Comparison of ENCODE assay signal across 23 cellular contexts in genomic region chr3:125256675-125257074, GRCh38. TPM values are rescaled to one million over a fixed set of nuclear protein-coding genes. Genes with fewer than 3 reads are reported as not detected.
DNase-seq lines count a peak whose midpoint lies in the region; ATAC-seq, FAIRE-seq and TF ChIP-seq lines count a peak whose summit lies in the region.
"Had no signal": no experiment of that assay in that cellular context is flagged by ENCODE, and none has a peak within 500 bp of the region (broad histone marks: within the 10 kb centered on the region; RNA-seq: fewer than 3 reads in every experiment).

No MANE protein-coding gene starts in this region.

- no peaks in the 10 kb centered on the region for H3K4me1 Mint-ChIP-seq in endothelial cell (ENCODE audit: unreplicated experiment)

- TF ChIP-seq CTCF in SK-N-SH (IDR thresholded peaks at IDR 0.05) (no peak), endothelial cell (IDR thresholded peaks at IDR 0.05; ENCODE audit: unreplicated experiment) (no peak)

- no peak for TF ChIP-seq RAD21 in SK-N-SH (IDR thresholded peaks at IDR 0.05; ENCODE audit: low read length)

- H4K20me1 ChIP-seq in SK-N-SH (ENCODE audit: insufficient read depth): no peaks in the 10 kb centered on the region

- H3K27ac ChIP-seq in SK-N-SH (ENCODE audit: low read depth in 2 of 2, low read length in 1 of 2): no peak overlapping the region
- H3K27ac ChIP-seq: 22Rv1, A549 had no signal

- no peak overlapping the region for H3K4me3 ChIP-seq in SK-N-SH (ENCODE audit: low read depth in 2 of 2, low read length in 1 of 2)
- H3K4me3 ChIP-seq: A549 had no signal

- H3K9me3 Mint-ChIP-seq in endothelial cell (ENCODE audit: unreplicated experiment): no peaks in the 10 kb centered on the region

- H3K27ac Mint-ChIP-seq in endothelial cell (ENCODE audit: unreplicated experiment): no peak overlapping the region
- H3K27ac Mint-ChIP-seq: B cell; CD4-positive, alpha-beta T cell; CD8-positive, alpha-beta T cell had no signal

- H3K36me3 Mint-ChIP-seq in endothelial cell (ENCODE audit: low read depth, unreplicated experiment): peaks cover 17% of the 10 kb centered on the region

- no peaks in the 10 kb centered on the region for H3F3A ChIP-seq in SK-N-SH (replicated peaks; ENCODE audit: insufficient read depth)

- H3K27me3 Mint-ChIP-seq in endothelial cell (ENCODE audit: unreplicated experiment): peaks cover 2% of the 10 kb centered on the region
- H3K27me3 Mint-ChIP-seq: B cell; CD4-positive, alpha-beta T cell had no signal

- ATAC-seq in SK-N-SH treated with all-trans-retinoic acid at 6 μM for 48 hours (no peak), HG03342 (IDR thresholded peaks at IDR 0.05; ENCODE audit: unreplicated experiment) (no peak)
- ATAC-seq: A549; CD8-positive, alpha-beta T cell had no signal

- H3K9ac ChIP-seq in SK-N-SH: no peak overlapping the region

- no peaks in the 10 kb centered on the region for H3K27me3 ChIP-seq in SK-N-SH (ENCODE audit: insufficient read depth)

- H3K36me3 ChIP-seq in SK-N-SH (replicated peaks in 1 of 2; ENCODE audit: control insufficient read depth in 1 of 2, insufficient read depth in 2 of 2, low read length in 1 of 2): peaks cover 0 to 73% of the 10 kb centered on the region in 2 experiments

- no peaks in the 10 kb centered on the region for H3K4me1 ChIP-seq in SK-N-SH (ENCODE audit: control insufficient read depth in 1 of 2, insufficient read depth in 2 of 2, low read depth in 1 of 2, low read length in 1 of 2)
- H3K4me1 ChIP-seq: A549 had no signal

- H2AFZ ChIP-seq in SK-N-SH (ENCODE audit: low read depth): no peak overlapping the region

- TF ChIP-seq EP300 in SK-N-SH (IDR thresholded peaks at IDR 0.05; ENCODE audit: borderline replicate concordance in 1 of 2, low read depth in 1 of 2, low read length in 1 of 2): no peak

- no peak overlapping the region for H3K4me2 ChIP-seq in SK-N-SH
- H3K4me2 ChIP-seq: A549 had no signal

- DNase-seq in SK-N-SH (no peak), endothelial cell (ENCODE audit: low spot score) (no peak)
- DNase-seq in stimulated activated CD4-positive, alpha-beta T cell treated with anti-CD3 and anti-CD28 coated beads, Interleukin-4, amount 100 ng/mL, for 4 hours: no peak
- DNase-seq: AML-193; C1 segment of cervical spinal cord; CD4-positive, alpha-beta T cell; CD8-positive, alpha-beta T cell; DMS 273 treated with DMSO at 0.1 percent for 48 hours; DMS153; DMS53; DMS79; DND-41; EL; GF-D8 had no signal

- POLR2A ChIA-PET in SK-N-SH (lab: Yijun Ruan, JAX): no interaction called here

- no peaks in the 10 kb centered on the region for H3K79me2 ChIP-seq in SK-N-SH (ENCODE audit: insufficient read depth)

- FAIRE-seq in G401.6 (lab: Jason Lieb, UNC): peak; percentile 52
- FAIRE-seq: A549, GM12891, GM19239 had no signal

- no peaks in the 10 kb centered on the region for H3K9me2 ChIP-seq in SK-N-SH

- peak overlapping the region; percentile 26 for H3K4me3 Mint-ChIP-seq in endothelial cell (ENCODE audit: unreplicated experiment)
- H3K4me3 Mint-ChIP-seq: B cell; CD4-positive, alpha-beta T cell; CD8-positive, alpha-beta T cell had no signal

- CTCF ChIA-PET in SK-N-SH (lab: Yijun Ruan, JAX): no interaction called here

- H3K9me3 ChIP-seq in SK-N-SH: peaks cover 8% of the 10 kb centered on the region; the same call in 1 of the 2 replicates

TF ChIP-seq in SK-N-SH treated with all-trans-retinoic acid at 6 μM for 48 hours, 23 proteins besides CTCF, POLR2A, EP300 and RAD21:
- TF ChIP-seq ZFP30 (CRISPR knock-in tag; IDR thresholded peaks at IDR 0.05) (peak; percentile 96), TSHZ2 (CRISPR knock-in tag; IDR thresholded peaks at IDR 0.05) (no peak), POU6F1 (CRISPR knock-in tag; IDR thresholded peaks at IDR 0.05; ENCODE audit: borderline replicate concordance, low read depth) (no peak), OSR1 (CRISPR knock-in tag; IDR thresholded peaks at IDR 0.05) (no peak)

TF ChIP-seq in SK-N-SH, 30 proteins besides CTCF, POLR2A, EP300 and RAD21:
- TF ChIP-seq POLR2AphosphoS5 (IDR thresholded peaks at IDR 0.05; ENCODE audit: low read depth, low read length): no peak

RNA-seq across cellular contexts. Expression of gene SLC12A8, which starts 44.1 kb away (rescaled TPM):
- 7.5 and 13.2 TPM in 2 replicates for polyA plus RNA-seq in SK-N-SH (2012; rRNA removed)
- 6.1 and 6.6 TPM in 2 replicates for polyA plus RNA-seq in SK-N-SH (2012; cell fraction: cytosol; rRNA removed)
- polyA plus RNA-seq in SK-N-SH (2012; cell fraction: nucleus; rRNA removed): 23.0 and 26.6 TPM in 2 replicates
- total RNA-seq in endothelial cell (ENCODE audit: unreplicated experiment): 0.54 TPM
- total RNA-seq: CD8-positive, alpha-beta T cell; G401 had no signal
